Comparison of ENCODE assay signal across 1 cellular context in genomic region chr4:173415885-173416658, GRCh38.
TF ChIP-seq lines count a peak whose summit lies in the region.

No MANE protein-coding gene starts in this region.

TF ChIP-seq in GM23338, 12 proteins besides CTCF, POLR2A, EP300 and RAD21 (continued from another document):
- no peak for TF ChIP-seq ZNF462 (CRISPR knock-in tag; IDR thresholded peaks at IDR 0.05)
- no peak for TF ChIP-seq CREB1 (CRISPR knock-in tag; IDR thresholded peaks at IDR 0.05; ENCODE audit: low read depth)
